ENCODE assay signal across 1 cellular context in the genomic region with DNA sequence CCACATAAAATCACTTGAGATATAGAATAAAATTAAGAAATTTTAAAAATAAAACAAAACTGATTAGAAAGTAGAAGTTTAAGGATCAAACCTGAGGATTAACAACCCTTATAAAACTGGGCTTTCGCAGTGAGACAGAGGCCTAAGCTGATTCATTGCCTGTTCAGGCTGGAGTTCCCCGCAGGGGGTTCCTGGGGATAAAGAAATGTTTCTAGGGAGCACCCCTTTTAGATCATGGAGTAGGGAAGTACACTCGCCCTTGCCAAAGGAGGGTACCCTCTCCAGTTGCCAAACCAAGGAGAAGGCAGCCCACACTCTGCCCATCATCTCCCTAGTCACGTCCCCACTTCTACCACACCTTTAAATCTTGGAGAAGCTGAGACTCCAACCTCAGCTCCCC.
TF ChIP-seq lines count a peak whose summit lies in the region.

No MANE protein-coding gene starts in this region.

TF ChIP-seq in H1, 55 proteins besides CTCF, POLR2A, EP300 and RAD21:
- TF ChIP-seq ATF2 (IDR thresholded peaks at IDR 0.05; ENCODE audit: low read length), result no peak
- no peak for TF ChIP-seq YY1 (IDR thresholded peaks at IDR 0.05; ENCODE audit: low read depth, low read length)
TF ChIP-seq in H1: peak in this region for 0.
